In genomic region chr14:49692895-49693737, GRCh38 we compare ENCODE assay signal across 1 cellular context.
TF ChIP-seq lines count a peak whose summit lies in the region.

A gene with protein sequence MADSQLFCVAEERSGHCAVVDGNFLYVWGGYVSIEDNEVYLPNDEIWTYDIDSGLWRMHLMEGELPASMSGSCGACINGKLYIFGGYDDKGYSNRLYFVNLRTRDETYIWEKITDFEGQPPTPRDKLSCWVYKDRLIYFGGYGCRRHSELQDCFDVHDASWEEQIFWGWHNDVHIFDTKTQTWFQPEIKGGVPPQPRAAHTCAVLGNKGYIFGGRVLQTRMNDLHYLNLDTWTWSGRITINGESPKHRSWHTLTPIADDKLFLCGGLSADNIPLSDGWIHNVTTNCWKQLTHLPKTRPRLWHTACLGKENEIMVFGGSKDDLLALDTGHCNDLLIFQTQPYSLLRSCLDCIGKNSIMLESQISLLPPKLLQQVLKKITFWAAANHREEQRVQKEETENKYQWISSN (plus strand): TSS chr14:49693120. CDS start chr14:49693195, 75 bp downstream.

TF ChIP-seq in HepG2, 621 proteins besides CTCF, POLR2A, EP300 and RAD21 (continued from another document and continues in another):
- no peak for TF ChIP-seq KIAA2018 (CRISPR knock-in tag; IDR thresholded peaks at IDR 0.05; ENCODE audit: borderline replicate concordance)
- TF ChIP-seq ZNF501 (CRISPR knock-in tag; IDR thresholded peaks at IDR 0.05) = peak; percentile 58
- no peak for TF ChIP-seq MZF1 (CRISPR knock-in tag; IDR thresholded peaks at IDR 0.05; ENCODE audit: borderline replicate concordance)
- no peak for TF ChIP-seq RFXAP (CRISPR knock-in tag; IDR thresholded peaks at IDR 0.05; ENCODE audit: borderline replicate concordance)
- TF ChIP-seq, protein P1, sequence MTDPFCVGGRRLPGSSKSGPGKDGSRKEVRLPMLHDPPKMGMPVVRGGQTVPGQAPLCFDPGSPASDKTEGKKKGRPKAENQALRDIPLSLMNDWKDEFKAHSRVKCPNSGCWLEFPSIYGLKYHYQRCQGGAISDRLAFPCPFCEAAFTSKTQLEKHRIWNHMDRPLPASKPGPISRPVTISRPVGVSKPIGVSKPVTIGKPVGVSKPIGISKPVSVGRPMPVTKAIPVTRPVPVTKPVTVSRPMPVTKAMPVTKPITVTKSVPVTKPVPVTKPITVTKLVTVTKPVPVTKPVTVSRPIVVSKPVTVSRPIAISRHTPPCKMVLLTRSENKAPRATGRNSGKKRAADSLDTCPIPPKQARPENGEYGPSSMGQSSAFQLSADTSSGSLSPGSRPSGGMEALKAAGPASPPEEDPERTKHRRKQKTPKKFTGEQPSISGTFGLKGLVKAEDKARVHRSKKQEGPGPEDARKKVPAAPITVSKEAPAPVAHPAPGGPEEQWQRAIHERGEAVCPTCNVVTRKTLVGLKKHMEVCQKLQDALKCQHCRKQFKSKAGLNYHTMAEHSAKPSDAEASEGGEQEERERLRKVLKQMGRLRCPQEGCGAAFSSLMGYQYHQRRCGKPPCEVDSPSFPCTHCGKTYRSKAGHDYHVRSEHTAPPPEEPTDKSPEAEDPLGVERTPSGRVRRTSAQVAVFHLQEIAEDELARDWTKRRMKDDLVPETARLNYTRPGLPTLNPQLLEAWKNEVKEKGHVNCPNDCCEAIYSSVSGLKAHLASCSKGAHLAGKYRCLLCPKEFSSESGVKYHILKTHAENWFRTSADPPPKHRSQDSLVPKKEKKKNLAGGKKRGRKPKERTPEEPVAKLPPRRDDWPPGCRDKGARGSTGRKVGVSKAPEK (CRISPR knock-in tag; IDR thresholded peaks at IDR 0.05; ENCODE audit: borderline replicate concordance) = peak; percentile 99
- TF ChIP-seq, protein P2, sequence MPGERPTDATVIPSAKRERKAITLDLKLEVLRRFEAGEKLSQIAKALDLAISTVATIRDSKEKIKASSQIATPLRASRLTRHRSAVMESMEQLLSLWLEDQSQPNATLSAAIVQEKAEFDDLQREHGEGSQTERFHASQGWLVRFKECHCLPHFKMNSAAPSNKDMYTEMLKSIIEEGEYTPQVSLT (CRISPR knock-in tag; IDR thresholded peaks at IDR 0.05; ENCODE audit: borderline replicate concordance, low read depth) = no peak
- 0 out of 2 replicates have a peak, but pooled peaks have one; percentile 36 for TF ChIP-seq PAX8 (CRISPR knock-in tag; IDR thresholded peaks at IDR 0.05; ENCODE audit: borderline replicate concordance)
- peak; percentile 88 for TF ChIP-seq HNRNPK (IDR thresholded peaks at IDR 0.05; ENCODE audit: low read depth, low read length, poor library complexity, severe bottlenecking)
- TF ChIP-seq ZNF431 (CRISPR knock-in tag; IDR thresholded peaks at IDR 0.05; ENCODE audit: borderline replicate concordance, low read depth) = 0 out of 2 replicates have a peak, but pooled peaks have one; percentile 47
- TF ChIP-seq, protein P3, sequence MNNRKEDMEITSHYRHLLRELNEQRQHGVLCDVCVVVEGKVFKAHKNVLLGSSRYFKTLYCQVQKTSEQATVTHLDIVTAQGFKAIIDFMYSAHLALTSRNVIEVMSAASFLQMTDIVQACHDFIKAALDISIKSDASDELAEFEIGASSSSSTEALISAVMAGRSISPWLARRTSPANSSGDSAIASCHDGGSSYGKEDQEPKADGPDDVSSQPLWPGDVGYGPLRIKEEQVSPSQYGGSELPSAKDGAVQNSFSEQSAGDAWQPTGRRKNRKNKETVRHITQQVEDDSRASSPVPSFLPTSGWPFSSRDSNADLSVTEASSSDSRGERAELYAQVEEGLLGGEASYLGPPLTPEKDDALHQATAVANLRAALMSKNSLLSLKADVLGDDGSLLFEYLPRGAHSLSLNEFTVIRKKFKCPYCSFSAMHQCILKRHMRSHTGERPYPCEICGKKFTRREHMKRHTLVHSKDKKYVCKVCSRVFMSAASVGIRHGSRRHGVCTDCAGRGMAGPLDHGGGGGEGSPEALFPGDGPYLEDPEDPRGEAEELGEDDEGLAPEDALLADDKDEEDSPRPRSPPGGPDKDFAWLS (CRISPR knock-in tag; IDR thresholded peaks at IDR 0.05; ENCODE audit: borderline replicate concordance) = no peak
- TF ChIP-seq ZNF724P (CRISPR knock-in tag; IDR thresholded peaks at IDR 0.05; ENCODE audit: borderline replicate concordance) = peak; percentile 95; the same call in 1 of the 2 replicates
- TF ChIP-seq ZNF577 (CRISPR knock-in tag; IDR thresholded peaks at IDR 0.05; ENCODE audit: borderline replicate concordance, low read depth) = no peak
- TF ChIP-seq GABPA (IDR thresholded peaks at IDR 0.05; ENCODE audit: low read depth, low read length) = no peak
- TF ChIP-seq GABPA (CRISPR knock-in tag; IDR thresholded peaks at IDR 0.05; ENCODE audit: low read depth) = no peak
- TF ChIP-seq IRX3 (CRISPR knock-in tag; IDR thresholded peaks at IDR 0.05; ENCODE audit: borderline replicate concordance, low read depth) = peak; percentile 57; the same call in 1 of the 2 replicates
- peak; percentile 84 for TF ChIP-seq ZSCAN21 (CRISPR knock-in tag; IDR thresholded peaks at IDR 0.05; ENCODE audit: borderline replicate concordance)
- peak; percentile 62; the same call in 1 of the 2 replicates for TF ChIP-seq DMAP1 (CRISPR knock-in tag; IDR thresholded peaks at IDR 0.05)
- TF ChIP-seq ZNF12 (CRISPR knock-in tag; IDR thresholded peaks at IDR 0.05) = no peak
- TF ChIP-seq FOXM1 (CRISPR knock-in tag; IDR thresholded peaks at IDR 0.05) = no peak
- TF ChIP-seq SOX13 (IDR thresholded peaks at IDR 0.05) = no peak
- peak in 1 of 2 experiments; percentile 30; a peak in 1 of 4 replicates for TF ChIP-seq SOX13 (CRISPR knock-in tag; conservative IDR thresholded peaks at IDR 0.05 in 1 of 2, IDR thresholded peaks at IDR 0.05 in 1 of 2)
- no peak for TF ChIP-seq CREB1 (IDR thresholded peaks at IDR 0.05)
- no peak for TF ChIP-seq CREB1 (CRISPR knock-in tag; IDR thresholded peaks at IDR 0.05)
- peak; percentile 94 for TF ChIP-seq HDAC1 (CRISPR knock-in tag; IDR thresholded peaks at IDR 0.05)
- peak; percentile 77; the same call in 1 of the 2 replicates for TF ChIP-seq NFAT5 (CRISPR knock-in tag; IDR thresholded peaks at IDR 0.05)
- peak; percentile 89; the same call in 1 of the 2 replicates for TF ChIP-seq ZNF138 (CRISPR knock-in tag; IDR thresholded peaks at IDR 0.05; ENCODE audit: low read depth)
- TF ChIP-seq, protein P4, sequence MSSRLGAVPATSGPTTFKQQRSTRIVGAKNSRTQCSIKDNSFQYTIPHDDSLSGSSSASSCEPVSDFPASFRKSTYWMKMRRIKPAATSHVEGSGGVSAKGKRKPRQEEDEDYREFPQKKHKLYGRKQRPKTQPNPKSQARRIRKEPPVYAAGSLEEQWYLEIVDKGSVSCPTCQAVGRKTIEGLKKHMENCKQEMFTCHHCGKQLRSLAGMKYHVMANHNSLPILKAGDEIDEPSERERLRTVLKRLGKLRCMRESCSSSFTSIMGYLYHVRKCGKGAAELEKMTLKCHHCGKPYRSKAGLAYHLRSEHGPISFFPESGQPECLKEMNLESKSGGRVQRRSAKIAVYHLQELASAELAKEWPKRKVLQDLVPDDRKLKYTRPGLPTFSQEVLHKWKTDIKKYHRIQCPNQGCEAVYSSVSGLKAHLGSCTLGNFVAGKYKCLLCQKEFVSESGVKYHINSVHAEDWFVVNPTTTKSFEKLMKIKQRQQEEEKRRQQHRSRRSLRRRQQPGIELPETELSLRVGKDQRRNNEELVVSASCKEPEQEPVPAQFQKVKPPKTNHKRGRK (CRISPR knock-in tag; IDR thresholded peaks at IDR 0.05) = 0 out of 2 replicates have a peak, but pooled peaks have one; percentile 83
- TF ChIP-seq FOXA1 (IDR thresholded peaks at IDR 0.05) = no peak
- no peak for TF ChIP-seq FOXA1 (CRISPR knock-in tag; IDR thresholded peaks at IDR 0.05)
- TF ChIP-seq ZNF704 (CRISPR knock-in tag; IDR thresholded peaks at IDR 0.05; ENCODE audit: borderline replicate concordance) = no peak
- 0 out of 2 replicates have a peak, but pooled peaks have one; percentile 55 for TF ChIP-seq ARID2 (CRISPR knock-in tag; IDR thresholded peaks at IDR 0.05; ENCODE audit: borderline replicate concordance)
- no peak for TF ChIP-seq ZNF720 (CRISPR knock-in tag; IDR thresholded peaks at IDR 0.05)
